In the genomic region with DNA sequence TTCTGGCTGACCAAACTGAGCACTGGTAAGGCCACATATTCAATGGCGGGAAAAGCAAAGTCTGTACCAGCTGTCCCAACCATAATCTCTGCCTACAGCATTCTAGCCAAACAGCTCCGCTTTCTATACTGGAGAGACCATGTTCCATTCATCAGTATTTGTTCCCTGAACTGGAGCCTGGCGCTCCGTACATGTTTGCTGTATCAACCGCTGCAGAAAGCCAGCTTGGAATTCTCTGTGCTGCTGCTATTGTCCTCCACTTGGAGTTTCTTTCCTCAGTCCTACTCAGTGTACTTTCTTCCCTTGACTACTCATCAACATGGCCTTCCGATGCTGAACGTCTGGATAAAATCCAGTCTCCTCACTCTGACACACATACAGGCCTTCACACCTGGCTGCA, we compare ENCODE assay signal across 16 cellular contexts. TPM values are rescaled to one million over a fixed set of nuclear protein-coding genes. Genes with fewer than 3 reads are reported as not detected.
DNase-seq lines count a peak whose midpoint lies in the region; ATAC-seq, FAIRE-seq and TF ChIP-seq lines count a peak whose summit lies in the region.
"Had no signal": no experiment of that assay in that cellular context is flagged by ENCODE, and none has a peak within 500 bp of the region (broad histone marks: within the 10 kb centered on the region; RNA-seq: fewer than 3 reads in every experiment).

No MANE protein-coding gene starts in this region.

- no peak overlapping the region for H2BK15ac ChIP-seq in H1 (ENCODE audit: low read length)

- no peaks in the 10 kb centered on the region for H3K27me3 Mint-ChIP-seq in osteocyte (ENCODE audit: unreplicated experiment)

- H3K9me3 ChIP-seq in SK-N-SH (no peaks in the 10 kb centered on the region), OCI-LY7 (ENCODE audit: low read length) (no peaks in the 10 kb centered on the region), H1 (ENCODE audit: insufficient read depth in 2 of 2, low read depth in 1 of 2, low read length in 1 of 2) (no peaks in the 10 kb centered on the region), WERI-Rb-1 (ENCODE audit: severe bottlenecking) (no peaks in the 10 kb centered on the region)
- H3K9me3 ChIP-seq: SJCRH30 had no signal

- no peak for ATAC-seq in SK-N-SH treated with all-trans-retinoic acid at 6 μM for 48 hours

- no peak overlapping the region for H2BK12ac ChIP-seq in H1 (ENCODE audit: low read depth, low read length)

- H2BK20ac ChIP-seq in H1 (ENCODE audit: low read length), result no peak overlapping the region

- TF ChIP-seq RAD21 in SK-N-SH (IDR thresholded peaks at IDR 0.05; ENCODE audit: low read length) (no peak), H1 (IDR thresholded peaks at IDR 0.05 in 1 of 2, conservative IDR thresholded peaks at IDR 0.05 in 1 of 2; ENCODE audit: low read depth in 2 of 2, low read length in 2 of 2) (no peak)

- H3K9me2 ChIP-seq in SK-N-SH, result no peaks in the 10 kb centered on the region
- no peaks in the 10 kb centered on the region for H3K9me2 ChIP-seq in OCI-LY7 (ENCODE audit: insufficient read depth, low read length)

- WGBS in SK-N-SH (ENCODE audit: low lambda C conversion rate), result 93% methylated on average over 7 of the region's 7 CpGs
- WGBS in H1 (ENCODE audit: extremely low coverage in 1 of 2, insufficient coverage in 1 of 2, insufficient read length in 1 of 2, insufficient replicate concordance in 2 of 2, low coverage in 1 of 2, low lambda C conversion rate in 2 of 2, missing lambda C conversion rate in 1 of 2), 2 experiments, result 94% methylated on average over 7 of the region's 7 CpGs; no CpG with 5 or more reads in 1 of the 2 experiments

- H3K9ac ChIP-seq in SK-N-SH, result no peak overlapping the region
- H3K9ac ChIP-seq in H1 (replicated peaks in 1 of 4; ENCODE audit: extremely low read depth in 1 of 4, low read depth in 3 of 4, low read length in 3 of 4), result no peak overlapping the region
- H3K9ac ChIP-seq: KMS-11 had no signal

- no peak overlapping the region for H2BK5ac ChIP-seq in H1 (ENCODE audit: low read depth, low read length)

- peaks cover 28 to 34% of the 10 kb centered on the region in 2 experiments for H3K36me3 ChIP-seq in SK-N-SH (replicated peaks in 1 of 2; ENCODE audit: control insufficient read depth in 1 of 2, insufficient read depth in 2 of 2, low read length in 1 of 2)
- peaks cover 22% of the 10 kb centered on the region; the same call in 1 of the 2 replicates for H3K36me3 ChIP-seq in OCI-LY7 (ENCODE audit: insufficient read depth, low read length)
- H3K36me3 ChIP-seq in H1 (ENCODE audit: control insufficient read depth in 2 of 4, insufficient read depth in 4 of 4, low read length in 3 of 4), result peaks cover 0 to 23% (median 1%) of the 10 kb centered on the region in 4 experiments; a peak in 6 of 8 replicates
- H3K36me3 ChIP-seq in WERI-Rb-1, result peaks cover 27% of the 10 kb centered on the region

- H3K14ac ChIP-seq in H1 (ENCODE audit: insufficient read length), result no peak overlapping the region

- no peak overlapping the region for H4K8ac ChIP-seq in H1 (ENCODE audit: extremely low read depth, insufficient read depth, low read length)

- H3K9me3 Mint-ChIP-seq in osteocyte (ENCODE audit: unreplicated experiment), result no peaks in the 10 kb centered on the region

- peaks cover 8% of the 10 kb centered on the region for H3K23me2 ChIP-seq in H1 (ENCODE audit: low read depth, low read length)

- H3K27me3 ChIP-seq in SK-N-SH (ENCODE audit: insufficient read depth) (no peaks in the 10 kb centered on the region), H1 (replicated peaks in 1 of 4; ENCODE audit: control insufficient read depth in 3 of 4, extremely low read depth in 1 of 4, insufficient read depth in 3 of 4, low read length in 3 of 4) (no peaks in the 10 kb centered on the region), WERI-Rb-1 (ENCODE audit: insufficient read depth, low read depth, severe bottlenecking) (no peaks in the 10 kb centered on the region)
- H3K27me3 ChIP-seq: SJCRH30 had no signal

- FAIRE-seq in H1 (lab: Jason Lieb, UNC), result no peak
- no peak for FAIRE-seq in RCC 7860 (lab: Jason Lieb, UNC)

- no peak overlapping the region for H4K5ac ChIP-seq in H1 (ENCODE audit: insufficient read length, low read depth, low read length)

- H3K23ac ChIP-seq in H1 (ENCODE audit: insufficient read length), result no peak overlapping the region

- no peak overlapping the region for H3K4ac ChIP-seq in H1 (replicated peaks; ENCODE audit: insufficient read length, low read depth, low read length)

- peaks cover 74% of the 10 kb centered on the region for H3K79me2 ChIP-seq in SK-N-SH (ENCODE audit: insufficient read depth)
- H3K79me2 ChIP-seq in OCI-LY7 (ENCODE audit: insufficient read depth, low read depth, low read length), result peaks cover 23% of the 10 kb centered on the region; the same call in 1 of the 2 replicates
- H3K79me2 ChIP-seq in H1 (ENCODE audit: control insufficient read depth in 1 of 2, insufficient read depth in 2 of 2, low read length in 2 of 2), result peaks cover 17 to 47% of the 10 kb centered on the region in 2 experiments

- H3K4me1 ChIP-seq in SK-N-SH (ENCODE audit: control insufficient read depth in 1 of 2, insufficient read depth in 2 of 2, low read depth in 1 of 2, low read length in 1 of 2), result peaks cover 5 to 58% of the 10 kb centered on the region in 2 experiments; a peak in 3 of 4 replicates
- peaks cover 31% of the 10 kb centered on the region for H3K4me1 ChIP-seq in OCI-LY7 (ENCODE audit: insufficient read depth, low read length, poor library complexity, severe bottlenecking)
- H3K4me1 ChIP-seq in H1 (replicated peaks in 1 of 4; ENCODE audit: control insufficient read depth in 3 of 4, insufficient read depth in 4 of 4, low read length in 3 of 4), result peaks cover 0 to 10% (median 4%) of the 10 kb centered on the region in 4 experiments; a peak in 2 of 7 replicates

- CTCF ChIA-PET in SK-N-SH (lab: Yijun Ruan, JAX) (interaction anchor here (1.3 to 2.3 kb wide), 2 partner anchors 38 to 193 kb away, joined by 3 to 9 read pairs; no protein-coding TSS in a partner anchor), OCI-LY7 (lab: Charles Lee; ENCODE audit: unreplicated experiment) (no interaction called here), H1 (lab: Charles Lee; ENCODE audit: partially characterized antibody) (interaction anchor here (1.8 to 2.2 kb wide), 2 partner anchors 21 to 37 kb away, joined by 4 to 10 read pairs; no protein-coding TSS in a partner anchor)

- H3K36me3 Mint-ChIP-seq in osteocyte (ENCODE audit: unreplicated experiment), result peaks cover 22% of the 10 kb centered on the region

- POLR2A ChIA-PET in SK-N-SH (lab: Yijun Ruan, JAX) (no interaction called here), OCI-LY7 (lab: Charles Lee) (interaction anchor here (0.5 kb wide), 1 partner anchor 446 kb away, joined by 3 read pairs; no protein-coding TSS in a partner anchor), H1 (lab: Charles Lee; ENCODE audit: partially characterized antibody) (no interaction called here)

- no peaks in the 10 kb centered on the region for H3F3A ChIP-seq in SK-N-SH (replicated peaks; ENCODE audit: insufficient read depth)

- H4K91ac ChIP-seq in H1 (replicated peaks; ENCODE audit: insufficient read length, low read length), result peak overlapping the region; percentile 23

- H3K79me1 ChIP-seq in H1 (ENCODE audit: low read depth, low read length), result peaks cover 7% of the 10 kb centered on the region; the same call in 1 of the 2 replicates

- DNase-seq in SK-N-SH (no peak), OCI-LY7 (ENCODE audit: low spot score) (no peak), H1 (ENCODE audit: low read depth in 1 of 2, low spot score in 2 of 2) (no peak), osteocyte (ENCODE audit: extremely low spot score, unreplicated experiment) (no peak), H4 (ENCODE audit: low spot score) (no peak), RCC 7860 (ENCODE audit: low spot score) (no peak), WERI-Rb-1 (no peak)
- DNase-seq: activated CD4-positive, CD25-positive, alpha-beta regulatory T cell treated with anti-CD3 and anti-CD28 coated beads, Interleukin-2, amount 50 U/mL, for 72 hours; dermis blood vessel endothelial cell; NCI-H187; NCI-H748 treated with DMSO at 0.1 percent for 48 hours; SJCRH30; trophoblast cell had no signal

- TF ChIP-seq CTCF in SK-N-SH (IDR thresholded peaks at IDR 0.05), result no peak
- no peak for TF ChIP-seq CTCF in OCI-LY7 (conservative IDR thresholded peaks at IDR 0.05; ENCODE audit: low read length)
- no peak for TF ChIP-seq CTCF in H1 (IDR thresholded peaks at IDR 0.05; ENCODE audit: control extremely low read depth in 1 of 3, insufficient read depth in 1 of 3, low read depth in 1 of 3, low read length in 3 of 3)
- TF ChIP-seq CTCF in osteocyte (IDR thresholded peaks at IDR 0.05), result no peak
- TF ChIP-seq CTCF in WERI-Rb-1 (IDR thresholded peaks at IDR 0.05; ENCODE audit: low read depth, low read length), result no peak

- H3K56ac ChIP-seq in H1 (replicated peaks; ENCODE audit: insufficient read length, low read depth, low read length), result no peak overlapping the region

- peak overlapping the region; percentile 71 for H3K4me2 ChIP-seq in SK-N-SH
- H3K4me2 ChIP-seq in OCI-LY7 (ENCODE audit: low read length), result peak overlapping the region; percentile 98; the same call in 1 of the 2 replicates
- H3K4me2 ChIP-seq in H1 (ENCODE audit: insufficient read depth in 1 of 2, low read depth in 2 of 2, low read length in 2 of 2), result peak overlapping the region; percentile 10 to 98; a peak in 2 of 4 replicates

- no peak overlapping the region for H2AFZ ChIP-seq in SK-N-SH (ENCODE audit: low read depth)
- H2AFZ ChIP-seq in OCI-LY7 (ENCODE audit: low read length), result no peak overlapping the region
- H2AFZ ChIP-seq in H1 (ENCODE audit: low read length), result no peak overlapping the region

- H3K4me1 Mint-ChIP-seq in osteocyte (ENCODE audit: unreplicated experiment), result peaks cover 51% of the 10 kb centered on the region

- no peak for TF ChIP-seq POLR2A in H1 (IDR thresholded peaks at IDR 0.05; ENCODE audit: control extremely low read depth in 1 of 2, low read depth in 2 of 2, low read length in 2 of 2)

- peak overlapping the region in 1 of 2 experiments; percentile 74; a peak in 2 of 4 replicates for H3K27ac ChIP-seq in SK-N-SH (ENCODE audit: low read depth in 2 of 2, low read length in 1 of 2)
- no peak overlapping the region for H3K27ac ChIP-seq in OCI-LY7 (ENCODE audit: low read depth, low read length, poor library complexity, severe bottlenecking)
- H3K27ac ChIP-seq in H1 (ENCODE audit: low read depth, low read length), result no peak overlapping the region
- no peak overlapping the region for H3K27ac ChIP-seq in WERI-Rb-1
- H3K27ac ChIP-seq: 22Rv1, KMS-11, SJCRH30 had no signal

- intact Hi-C loops in OCI-LY7 (cut with micrococcal nuclease; ENCODE audit: unreplicated experiment), result loop anchor here (10.0 kb wide), 1 partner anchor 162 kb away; the partner anchor contains the start of gene INPP4A

- no TSS peak for BruUV-seq in OCI-LY7 (replicated peaks; lab: Mats Ljungman, UMichigan)

- no peaks in the 10 kb centered on the region; the same call in 1 of the 2 replicates for H4K20me1 ChIP-seq in SK-N-SH (ENCODE audit: insufficient read depth)
- no peaks in the 10 kb centered on the region for H4K20me1 ChIP-seq in OCI-LY7 (ENCODE audit: insufficient read depth, low read length)
- H4K20me1 ChIP-seq in H1 (replicated peaks in 1 of 2; ENCODE audit: control insufficient read depth in 1 of 2, insufficient read depth in 2 of 2, low read length in 2 of 2), result peaks cover 0 to 8% of the 10 kb centered on the region in 2 experiments

- TF ChIP-seq EP300 in SK-N-SH (IDR thresholded peaks at IDR 0.05; ENCODE audit: borderline replicate concordance in 1 of 2, low read depth in 1 of 2, low read length in 1 of 2) (no peak), H1 (IDR thresholded peaks at IDR 0.05; ENCODE audit: borderline replicate concordance in 1 of 2, low read depth in 2 of 2, low read length in 2 of 2) (no peak)

- no peak overlapping the region for H3K18ac ChIP-seq in H1 (ENCODE audit: extremely low read depth, low read length)

- H3K27ac Mint-ChIP-seq in osteocyte (ENCODE audit: unreplicated experiment), result peak overlapping the region; percentile 32

- H2AK5ac ChIP-seq in H1 (ENCODE audit: low read depth, low read length), result no peak overlapping the region

- H2BK120ac ChIP-seq in H1 (replicated peaks; ENCODE audit: low read depth, low read length), result no peak overlapping the region

- H3K4me3 ChIP-seq in SK-N-SH (ENCODE audit: low read depth in 2 of 2, low read length in 1 of 2), result peak overlapping the region in 1 of 2 experiments; percentile 98; a peak in 1 of 4 replicates
- no peak overlapping the region for H3K4me3 ChIP-seq in OCI-LY7 (ENCODE audit: low read depth, low read length, poor library complexity, severe bottlenecking)
- H3K4me3 ChIP-seq in H1 (ENCODE audit: extremely low read depth in 1 of 4, insufficient read depth in 2 of 4, low read depth in 3 of 4, low read length in 4 of 4), result 0 out of 8 replicates have a peak overlapping the region, but pooled peaks of 1 of the 4 experiments have one; percentile 80
- no peak overlapping the region for H3K4me3 ChIP-seq in WERI-Rb-1 (ENCODE audit: low read depth, low read length)
- H3K4me3 ChIP-seq: SJCRH30 had no signal

- peak overlapping the region; percentile 92 for H3K4me3 Mint-ChIP-seq in osteocyte (ENCODE audit: unreplicated experiment)

RNA-seq across cellular contexts. Expression of gene COA5, which starts 1.9 kb away (rescaled TPM):
- polyA plus RNA-seq in SK-N-SH (2012; rRNA removed) (39.9 and 40.3 TPM in 2 replicates), H1 (2011; rRNA removed) (19.4 and 20.3 TPM in 2 replicates)
- polyA plus RNA-seq in SK-N-SH (2012; cell fraction: cytosol; rRNA removed), result 42.1 and 50.6 TPM in 2 replicates
- polyA plus RNA-seq in SK-N-SH (2012; cell fraction: nucleus; rRNA removed), result 25.5 and 57.8 TPM in 2 replicates
- total RNA-seq in OCI-LY7 (2014; rRNA removed; shearing (Covaris generic)), result 40.0 and 50.1 TPM in 2 replicates
- total RNA-seq in OCI-LY7 (2022) (32.8 and 33.6 TPM in 2 replicates), osteocyte (26.4 and 33.1 TPM in 2 replicates)
- total RNA-seq in H1 (2021; fragmentation: NEBNext Ultra II Directional; extraction: Animal tissue kit (Norgen Biotek cat#: 25700)), result 22.1 and 24.7 TPM in 2 replicates
- 40.1 TPM for polyA plus RNA-seq in H1 (2011; cell fraction: cytosol; rRNA removed)
- 13.6 TPM for polyA plus RNA-seq in H1 (2011; cell fraction: nucleus; rRNA removed)
- polyA plus RNA-seq in H1 (2012, experiment 1 of 2), result 21.8 to 36.4 TPM (median 24.7 TPM) in 4 replicates
- polyA plus RNA-seq in H1 (2012, experiment 2 of 2), result 14.8 TPM
- 41.3 TPM for polyA plus RNA-seq in H1 (2013, experiment 1 of 2)
- 39.4 TPM for polyA plus RNA-seq in H1 (2013, experiment 2 of 2)
- polyA minus RNA-seq in H1 (2011; rRNA and poly(A)+ RNA removed), result 4.0 and 5.9 TPM in 2 replicates
- 15.5 TPM for polyA minus RNA-seq in H1 (2011; cell fraction: cytosol; rRNA and poly(A)+ RNA removed)
- polyA minus RNA-seq in H1 (2011; cell fraction: nucleus; rRNA and poly(A)+ RNA removed), result 13.1 TPM
- total RNA-seq in H4 (2014; rRNA removed; shearing (Covaris generic)), result 28.0 and 29.8 TPM in 2 replicates

RNA-seq across cellular contexts. Expression of gene UNC50, which starts 2.0 kb away (rescaled TPM):
- 46.9 and 62.0 TPM in 2 replicates for polyA plus RNA-seq in SK-N-SH (2012; rRNA removed)
- polyA plus RNA-seq in SK-N-SH (2012; cell fraction: cytosol; rRNA removed), result 67.1 and 86.3 TPM in 2 replicates
- 53.8 and 64.5 TPM in 2 replicates for polyA plus RNA-seq in SK-N-SH (2012; cell fraction: nucleus; rRNA removed)
- 19.2 and 24.4 TPM in 2 replicates for total RNA-seq in OCI-LY7 (2014; rRNA removed; shearing (Covaris generic))
- total RNA-seq in OCI-LY7 (2022), result 33.3 and 33.7 TPM in 2 replicates
- total RNA-seq in H1 (2021; fragmentation: NEBNext Ultra II Directional; extraction: Animal tissue kit (Norgen Biotek cat#: 25700)), result 27.4 and 33.4 TPM in 2 replicates
- polyA plus RNA-seq in H1 (2011; rRNA removed), result 35.1 and 58.5 TPM in 2 replicates
- 45.4 TPM for polyA plus RNA-seq in H1 (2011; cell fraction: cytosol; rRNA removed)
- 9.5 TPM for polyA plus RNA-seq in H1 (2011; cell fraction: nucleus; rRNA removed)
- 27.0 to 36.6 TPM (median 30.3 TPM) in 4 replicates for polyA plus RNA-seq in H1 (2012, experiment 1 of 2)
- 7.2 TPM for polyA plus RNA-seq in H1 (2012, experiment 2 of 2)
- 52.2 TPM for polyA plus RNA-seq in H1 (2013, experiment 1 of 2)
- 55.1 TPM for polyA plus RNA-seq in H1 (2013, experiment 2 of 2)
- polyA minus RNA-seq in H1 (2011; rRNA and poly(A)+ RNA removed), result 11.9 and 13.9 TPM in 2 replicates
- 7.5 TPM for polyA minus RNA-seq in H1 (2011; cell fraction: cytosol; rRNA and poly(A)+ RNA removed)
- polyA minus RNA-seq in H1 (2011; cell fraction: nucleus; rRNA and poly(A)+ RNA removed), result 10.3 TPM
- 44.3 and 45.7 TPM in 2 replicates for total RNA-seq in osteocyte
- 68.5 and 78.7 TPM in 2 replicates for total RNA-seq in H4 (2014; rRNA removed; shearing (Covaris generic))
